Comparison of ENCODE assay signal across 9 cellular contexts in genomic region chr6:53986165-53986720, GRCh38.
DNase-seq lines count a peak whose midpoint lies in the region; ATAC-seq and TF ChIP-seq lines count a peak whose summit lies in the region.
"Had no signal": no experiment of that assay in that cellular context is flagged by ENCODE, and none has a peak within 500 bp of the region (broad histone marks: within the 10 kb centered on the region; RNA-seq: fewer than 3 reads in every experiment).

No MANE protein-coding gene starts in this region.

- no peak for ATAC-seq in GM18873 (IDR thresholded peaks at IDR 0.05; ENCODE audit: low FRiP score, unreplicated experiment)
- ATAC-seq: T-cell had no signal

- TF ChIP-seq POLR2A in NB4 (IDR thresholded peaks at IDR 0.05; ENCODE audit: extremely low read depth, insufficient read length): no peak

- H3K4me1 ChIP-seq in right atrium auricular region: peaks cover 0 to 31% of the 10 kb centered on the region in 2 donors

- H3K27ac ChIP-seq in right atrium auricular region: peak overlapping the region in 1 of 2 donors; percentile 73

- H3K4me3 ChIP-seq in NB4 (ENCODE audit: low read depth, low read length) (no peak overlapping the region), WI38 (ENCODE audit: low read depth, low read length) (no peak overlapping the region), right atrium auricular region (no peak overlapping the region)

- TF ChIP-seq CTCF in GM20000 (IDR thresholded peaks at IDR 0.05; ENCODE audit: extremely low read depth, missing control alignments) (peak; percentile 51), NB4 (IDR thresholded peaks at IDR 0.05; ENCODE audit: low read depth, low read length) (peak; percentile 45), WI38 (IDR thresholded peaks at IDR 0.05; ENCODE audit: low read depth, low read length) (peak; percentile 76), right atrium auricular region (IDR thresholded peaks at IDR 0.05) (peak; percentile 37 to 81)

- DNase-seq in DMS 273 treated with DMSO at 0.1 percent for 48 hours (lab: John Stamatoyannopoulos, UW): peak; percentile 51
- DNase-seq in GM20000 (ENCODE audit: low spot score): peak; percentile 11
- peak; percentile 26 for DNase-seq in NB4 (ENCODE audit: low read depth)
- no peak for DNase-seq in right atrium auricular region (ENCODE audit: low spot score)
- peak; percentile 51 for DNase-seq in smooth muscle cell of the brain vasculature (ENCODE audit: low read depth, low spot score)
- DNase-seq in NK-92 (lab: John Stamatoyannopoulos, UW; ENCODE audit: unreplicated experiment): no peak

- no peaks in the 10 kb centered on the region for H3K27me3 ChIP-seq in right atrium auricular region

- H3K9me3 ChIP-seq in right atrium auricular region: no peaks in the 10 kb centered on the region

- no peaks in the 10 kb centered on the region for H3K36me3 ChIP-seq in right atrium auricular region

Comparison
In these comparisons a context has a peak if more than half of its experiments do, and no peak if none do; other contexts are left out.
1. DNase-seq: peak in DMS 273 treated with DMSO at 0.1 percent for 48 hours (single experiment), GM20000 (single experiment), NB4 (single experiment) and smooth muscle cell of the brain vasculature (single experiment); none in right atrium auricular region (single experiment) and NK-92 (single experiment).
2. Peak in every context shown above with its lines, with median percentiles within 50 percentile points of each other: CTCF ChIP-seq.